11 cellular contexts compared by ENCODE assay signal in genomic region chr22:32136881-32137280, GRCh38. TPM values are rescaled to one million over a fixed set of nuclear protein-coding genes. Genes with fewer than 3 reads are reported as not detected.
DNase-seq lines count a peak whose midpoint lies in the region; ATAC-seq, FAIRE-seq and TF ChIP-seq lines count a peak whose summit lies in the region.
"Not testable (repeated sequence)": the region's sequence is repeated elsewhere in the genome, so short reads cannot be mapped to it uniquely, and the experiment has no call there.
"Had no signal": no experiment of that assay in that cellular context is flagged by ENCODE, and none has a peak within 500 bp of the region (broad histone marks: within the 10 kb centered on the region; RNA-seq: fewer than 3 reads in every experiment).

No MANE protein-coding gene starts in this region.

- H3K9me3 ChIP-seq in CD4-positive, alpha-beta memory T cell (ENCODE audit: control insufficient read depth in 1 of 2, low read length in 2 of 2); Loucy (ENCODE audit: insufficient read depth, low read depth, low read length); T-helper 17 cell (ENCODE audit: control insufficient read depth, low read length, poor library complexity, severe bottlenecking); endodermal cell (ENCODE audit: control insufficient read depth, low read length); HepG2 (ENCODE audit: low read length): not testable (repeated sequence)

- H3K27ac ChIP-seq in CD4-positive, alpha-beta memory T cell (ENCODE audit: low read depth, low read length): peak overlapping the region; percentile 39
- not testable (repeated sequence) for H3K27ac ChIP-seq in endodermal cell (ENCODE audit: low read depth, low read length); HepG2 (ENCODE audit: extremely low read length, insufficient read depth, low read length)

- peaks cover 16 to 52% (median 31%) of the 10 kb centered on the region in 4 donors for H3K4me1 Mint-ChIP-seq in CD4-positive, alpha-beta memory T cell
- H3K4me1 Mint-ChIP-seq in T-helper 17 cell: peaks cover 24% of the 10 kb centered on the region
- H3K4me1 Mint-ChIP-seq in activated CD4-positive, alpha-beta memory T cell treated with anti-CD3 and anti-CD28 coated beads, Interleukin-2, amount 10 ng/mL, durations not matched to agents 7 days and 5 days: peaks cover 49% of the 10 kb centered on the region
- H3K4me1 Mint-ChIP-seq in activated naive CD4-positive, alpha-beta T cell treated with anti-CD3 and anti-CD28 coated beads, Interleukin-2, amount 10 ng/mL, durations not matched to agents 7 days and 5 days: peaks cover 47% of the 10 kb centered on the region
- H3K4me1 Mint-ChIP-seq in endodermal cell: peaks cover 33% of the 10 kb centered on the region
- H3K4me1 Mint-ChIP-seq in stimulated activated memory B cell treated with anti-CD40 and anti-IgM and Interleukin-4, amounts not matched to agents 10 μg/mL and 1 μg/mL and 100 μg/mL, for 72 hours: peaks cover 17% of the 10 kb centered on the region

- DNase-seq in CD4-positive, alpha-beta memory T cell; T-helper 17 cell; activated CD4-positive, alpha-beta memory T cell treated with anti-CD3 and anti-CD28 coated beads, Interleukin-2, amount 10 ng/mL, durations not matched to agents 7 days and 5 days; activated naive CD4-positive, alpha-beta T cell treated with anti-CD3 and anti-CD28 coated beads, Interleukin-2, amount 10 ng/mL, durations not matched to agents 7 days and 5 days; endodermal cell; HepG2 (ENCODE audit: low spot score): not testable (repeated sequence)

- not testable (repeated sequence) for H4K20me1 ChIP-seq in Loucy (ENCODE audit: insufficient read depth, low read length, poor library complexity, severe bottlenecking); HepG2 (ENCODE audit: insufficient read depth, low read length)

- not testable (repeated sequence) for TF ChIP-seq RAD21 in HepG2 (CRISPR knock-in tag; IDR thresholded peaks at IDR 0.05)

- not testable (repeated sequence) for H3K9ac ChIP-seq in Loucy (ENCODE audit: low read depth, low read length, poor library complexity, severe bottlenecking); endodermal cell (ENCODE audit: extremely low read depth, low read length, poor library complexity, severe bottlenecking); HepG2 (ENCODE audit: insufficient read depth, low read depth, low read length)

- FAIRE-seq in HepG2 (lab: Jason Lieb, UNC): not testable (repeated sequence)

- intact Hi-C loops in CD4-positive, alpha-beta memory T cell (cut with micrococcal nuclease); HepG2 (cut with micrococcal nuclease; ENCODE audit: unreplicated experiment): not testable (repeated sequence)

- TF ChIP-seq POLR2A in HepG2 (IDR thresholded peaks at IDR 0.05; ENCODE audit: insufficient read depth in 1 of 2, low read depth in 2 of 2, low read length in 2 of 2): not testable (repeated sequence)

- not testable (repeated sequence) for H3K9me2 ChIP-seq in Loucy (replicated peaks; ENCODE audit: low read depth, low read length)

- H3K9me3 Mint-ChIP-seq in CD4-positive, alpha-beta memory T cell; activated CD4-positive, alpha-beta memory T cell treated with anti-CD3 and anti-CD28 coated beads, Interleukin-2, amount 10 ng/mL, durations not matched to agents 7 days and 5 days; activated naive CD4-positive, alpha-beta T cell treated with anti-CD3 and anti-CD28 coated beads, Interleukin-2, amount 10 ng/mL, durations not matched to agents 7 days and 5 days; stimulated activated memory B cell treated with anti-CD40 and anti-IgM and Interleukin-4, amounts not matched to agents 10 μg/mL and 1 μg/mL and 100 μg/mL, for 72 hours: not testable (repeated sequence)
- peaks cover 10% of the 10 kb centered on the region for H3K9me3 Mint-ChIP-seq in endodermal cell

- ATAC-seq in T-helper 17 cell; stimulated activated memory B cell treated with anti-CD40 and anti-IgM and Interleukin-4, amounts not matched to agents 10 μg/mL and 1 μg/mL and 100 μg/mL, for 72 hours: not testable (repeated sequence)
- ATAC-seq in HepG2: peak; percentile 14

- not testable (repeated sequence) for H3K36me3 Mint-ChIP-seq in CD4-positive, alpha-beta memory T cell; T-helper 17 cell (ENCODE audit: low read depth); activated CD4-positive, alpha-beta memory T cell treated with anti-CD3 and anti-CD28 coated beads, Interleukin-2, amount 10 ng/mL, durations not matched to agents 7 days and 5 days (ENCODE audit: low read depth); activated naive CD4-positive, alpha-beta T cell treated with anti-CD3 and anti-CD28 coated beads, Interleukin-2, amount 10 ng/mL, durations not matched to agents 7 days and 5 days; endodermal cell (ENCODE audit: low read depth); stimulated activated memory B cell treated with anti-CD40 and anti-IgM and Interleukin-4, amounts not matched to agents 10 μg/mL and 1 μg/mL and 100 μg/mL, for 72 hours

- in situ Hi-C loops in HepG2 (cut with HindIII; ENCODE audit: extremely low pct_ligation_motif_present, low pct_unique_long_range_greater_than_20kb): not testable (repeated sequence)

- BruUV-seq in HepG2 (replicated peaks; lab: Mats Ljungman, UMichigan): not testable (repeated sequence)

- POLR2A ChIA-PET in CD4-positive, alpha-beta memory T cell (lab: Charles Lee; ENCODE audit: partially characterized antibody); HepG2 (lab: Yijun Ruan, JAX): not testable (repeated sequence)
- POLR2A ChIA-PET in activated CD4-positive, alpha-beta memory T cell treated with anti-CD3 and anti-CD28 coated beads, Interleukin-2, amount 10 ng/mL, durations not matched to agents 7 days and 5 days (lab: Charles Lee): interaction anchor here (0.8 kb wide), 1 partner anchor 338 kb away, joined by 3 read pairs; the partner anchor contains the start of gene FBXO7

- not testable (repeated sequence) for H3K79me2 ChIP-seq in Loucy (ENCODE audit: insufficient read depth, low read length); HepG2 (ENCODE audit: insufficient read depth, low read length)

- H2AFZ ChIP-seq in Loucy (ENCODE audit: low read length): peak overlapping the region; percentile 92; the same call in 1 of the 2 replicates
- H2AFZ ChIP-seq in HepG2 (ENCODE audit: low read length): not testable (repeated sequence)

- H3K4me1 ChIP-seq in CD4-positive, alpha-beta memory T cell (ENCODE audit: insufficient read depth, low read length): peaks cover 33% of the 10 kb centered on the region
- not testable (repeated sequence) for H3K4me1 ChIP-seq in Loucy (ENCODE audit: insufficient read depth, low read length, poor library complexity, severe bottlenecking); endodermal cell (ENCODE audit: control insufficient read depth, insufficient read depth, low read length); HepG2 (ENCODE audit: insufficient read depth, low read length)

- CTCF ChIA-PET in CD4-positive, alpha-beta memory T cell (lab: Charles Lee; ENCODE audit: partially characterized antibody): interaction anchor here (1.6 kb wide), 1 partner anchor 129 kb away, joined by 4 read pairs; no protein-coding TSS in a partner anchor
- CTCF ChIA-PET in activated CD4-positive, alpha-beta memory T cell treated with anti-CD3 and anti-CD28 coated beads, Interleukin-2, amount 10 ng/mL, durations not matched to agents 7 days and 5 days (lab: Charles Lee): interaction anchor here (0.9 kb wide), 1 partner anchor 167 kb away, joined by 3 read pairs; no protein-coding TSS in a partner anchor
- CTCF ChIA-PET in activated naive CD4-positive, alpha-beta T cell treated with anti-CD3 and anti-CD28 coated beads, Interleukin-2, amount 10 ng/mL, durations not matched to agents 7 days and 5 days (lab: Charles Lee); HepG2 (lab: Yijun Ruan, JAX; ENCODE audit: low intra/inter-chr PET ratio, low total read pairs): not testable (repeated sequence)

- not testable (repeated sequence) for TF ChIP-seq CTCF in Loucy (conservative IDR thresholded peaks at IDR 0.05; ENCODE audit: low read length); endodermal cell (conservative IDR thresholded peaks at IDR 0.05); HepG2 (CRISPR knock-in tag; IDR thresholded peaks at IDR 0.05)

- H3F3A ChIP-seq in Loucy (ENCODE audit: low read depth): not testable (repeated sequence)

- not testable (repeated sequence) for H3K36me3 ChIP-seq in CD4-positive, alpha-beta memory T cell (ENCODE audit: insufficient read depth, low read length); Loucy (ENCODE audit: insufficient read depth, low read length); endodermal cell (ENCODE audit: control insufficient read depth, insufficient read depth, low read length); HepG2 (replicated peaks in 1 of 2; ENCODE audit: control insufficient read depth in 1 of 2, insufficient read depth in 2 of 2, low read length in 2 of 2)

- WGBS in endodermal cell (ENCODE audit: insufficient coverage in 1 of 2, insufficient read length in 1 of 2), 2 experiments: 76 to 94% methylated on average over 4 of the region's 4 CpGs
- 50% methylated on average over 2 of the region's 4 CpGs for WGBS in HepG2 (ENCODE audit: low lambda C conversion rate)

- peak overlapping the region; percentile 81 for H3K4me2 ChIP-seq in Loucy (ENCODE audit: low read depth, low read length, poor library complexity, severe bottlenecking)
- H3K4me2 ChIP-seq in HepG2 (ENCODE audit: low read depth, low read length): not testable (repeated sequence)

- peak overlapping the region in 3 of 8 donors; percentile 89 to 94 (median 93) for H3K4me3 Mint-ChIP-seq in CD4-positive, alpha-beta memory T cell
- peak overlapping the region; percentile 12 for H3K4me3 Mint-ChIP-seq in T-helper 17 cell
- peak overlapping the region; percentile 82 for H3K4me3 Mint-ChIP-seq in activated CD4-positive, alpha-beta memory T cell treated with anti-CD3 and anti-CD28 coated beads, Interleukin-2, amount 10 ng/mL, durations not matched to agents 7 days and 5 days
- peak overlapping the region; percentile 75 for H3K4me3 Mint-ChIP-seq in activated naive CD4-positive, alpha-beta T cell treated with anti-CD3 and anti-CD28 coated beads, Interleukin-2, amount 10 ng/mL, durations not matched to agents 7 days and 5 days
- H3K4me3 Mint-ChIP-seq in endodermal cell; stimulated activated memory B cell treated with anti-CD40 and anti-IgM and Interleukin-4, amounts not matched to agents 10 μg/mL and 1 μg/mL and 100 μg/mL, for 72 hours: not testable (repeated sequence)

- H3K27me3 ChIP-seq in CD4-positive, alpha-beta memory T cell (ENCODE audit: insufficient read depth, low read length); Loucy (ENCODE audit: insufficient read depth, low read length, poor library complexity, severe bottlenecking); endodermal cell (ENCODE audit: control insufficient read depth, insufficient read depth, low read length, poor library complexity, severe bottlenecking); HepG2 (ENCODE audit: control insufficient read depth in 1 of 2, insufficient read depth in 2 of 2, low read length in 2 of 2): not testable (repeated sequence)

- not testable (repeated sequence) for H3K4me3 ChIP-seq in CD4-positive, alpha-beta memory T cell (ENCODE audit: low read length in 2 of 2); Loucy (ENCODE audit: low read length, poor library complexity, severe bottlenecking); HepG2 (replicated peaks in 1 of 3; ENCODE audit: insufficient read depth in 1 of 3, low read depth in 2 of 3, low read length in 3 of 3)
- peak overlapping the region; percentile 34 for H3K4me3 ChIP-seq in endodermal cell (ENCODE audit: low read length)

- not testable (repeated sequence) for TF ChIP-seq EP300 in HepG2 (IDR thresholded peaks at IDR 0.05; ENCODE audit: low read depth in 2 of 2, low read length in 2 of 2); HepG2 (CRISPR knock-in tag; IDR thresholded peaks at IDR 0.05; ENCODE audit: borderline replicate concordance)

- peak overlapping the region in 5 of 7 donors; percentile 15 to 76 (median 42) for H3K27ac Mint-ChIP-seq in CD4-positive, alpha-beta memory T cell
- not testable (repeated sequence) for H3K27ac Mint-ChIP-seq in T-helper 17 cell, endodermal cell
- H3K27ac Mint-ChIP-seq in activated CD4-positive, alpha-beta memory T cell treated with anti-CD3 and anti-CD28 coated beads, Interleukin-2, amount 10 ng/mL, durations not matched to agents 7 days and 5 days: peak overlapping the region; percentile 91
- peak overlapping the region; percentile 90 for H3K27ac Mint-ChIP-seq in activated naive CD4-positive, alpha-beta T cell treated with anti-CD3 and anti-CD28 coated beads, Interleukin-2, amount 10 ng/mL, durations not matched to agents 7 days and 5 days
- peak overlapping the region; percentile 81 for H3K27ac Mint-ChIP-seq in stimulated activated memory B cell treated with anti-CD40 and anti-IgM and Interleukin-4, amounts not matched to agents 10 μg/mL and 1 μg/mL and 100 μg/mL, for 72 hours

- H3K27me3 Mint-ChIP-seq in CD4-positive, alpha-beta memory T cell; T-helper 17 cell; activated CD4-positive, alpha-beta memory T cell treated with anti-CD3 and anti-CD28 coated beads, Interleukin-2, amount 10 ng/mL, durations not matched to agents 7 days and 5 days; endodermal cell (ENCODE audit: insufficient read depth); stimulated activated memory B cell treated with anti-CD40 and anti-IgM and Interleukin-4, amounts not matched to agents 10 μg/mL and 1 μg/mL and 100 μg/mL, for 72 hours: not testable (repeated sequence)
- H3K27me3 Mint-ChIP-seq in activated naive CD4-positive, alpha-beta T cell treated with anti-CD3 and anti-CD28 coated beads, Interleukin-2, amount 10 ng/mL, durations not matched to agents 7 days and 5 days: peaks cover 14% of the 10 kb centered on the region

RNA-seq across cellular contexts. Expression of gene C22orf42, which starts 22.2 kb away (rescaled TPM):
- not detected for total RNA-seq in CD4-positive, alpha-beta memory T cell
- polyA plus RNA-seq in CD4-positive, alpha-beta memory T cell: not detected
- not detected for total RNA-seq in T-helper 17 cell
- not detected for total RNA-seq in activated CD4-positive, alpha-beta memory T cell treated with anti-CD3 and anti-CD28 coated beads, Interleukin-2, amount 10 ng/mL, durations not matched to agents 7 days and 5 days
- under 1 TPM in 1 of 2 donors, not detected in 1; 0.20 TPM for total RNA-seq in endodermal cell
- not detected for polyA plus RNA-seq in endodermal cell (2013, experiment 1 of 2)
- not detected for polyA plus RNA-seq in endodermal cell (2013, experiment 2 of 2)
- not detected in 2 replicates for total RNA-seq in HepG2 (2016; rRNA removed; fragmentation: Illumina TruSeq; extraction: Trizol)
- not detected in 2 replicates for total RNA-seq in HepG2 (2016; cell fraction: cytosol; rRNA removed; fragmentation: Illumina TruSeq; extraction: Trizol; ENCODE audit: low read depth)
- not detected in 2 replicates for total RNA-seq in HepG2 (2016; cell fraction: insoluble cytoplasmic fraction; rRNA removed; fragmentation: Illumina TruSeq; extraction: Trizol)
- total RNA-seq in HepG2 (2016; cell fraction: membrane; rRNA removed; fragmentation: Illumina TruSeq; extraction: Trizol): not detected in 2 replicates
- total RNA-seq in HepG2 (2016; cell fraction: nucleus; rRNA removed; fragmentation: Illumina TruSeq; extraction: Trizol): not detected in 2 replicates
- not detected in 2 replicates for polyA plus RNA-seq in HepG2 (2011; rRNA removed)
- not detected in 2 replicates for polyA plus RNA-seq in HepG2 (2011; cell fraction: cytosol; rRNA removed)
- polyA plus RNA-seq in HepG2 (2011; cell fraction: nucleus; rRNA removed): not detected in 2 replicates
- polyA plus RNA-seq in HepG2 (2012): not detected in 2 replicates
- not detected in 2 replicates for polyA plus RNA-seq in HepG2 (2016; cell fraction: cytosol; fragmentation: Illumina TruSeq; extraction: Trizol; ENCODE audit: low read depth)
- not detected in 2 replicates for polyA plus RNA-seq in HepG2 (2016; cell fraction: insoluble cytoplasmic fraction; fragmentation: Illumina TruSeq; extraction: Trizol; ENCODE audit: low read depth)
- polyA plus RNA-seq in HepG2 (2016; cell fraction: membrane; fragmentation: Illumina TruSeq; extraction: Trizol; ENCODE audit: low read depth): not detected in 2 replicates
- polyA plus RNA-seq in HepG2 (2016; cell fraction: nucleus; fragmentation: Illumina TruSeq; extraction: Trizol; ENCODE audit: insufficient read depth, low read depth): not detected in 2 replicates
- polyA minus RNA-seq in HepG2 (2011; rRNA and poly(A)+ RNA removed; ENCODE audit: low replicate concordance): not detected in 2 replicates
- polyA minus RNA-seq in HepG2 (2011; cell fraction: cytosol; rRNA and poly(A)+ RNA removed): not detected in 2 replicates
- polyA minus RNA-seq in HepG2 (2011; cell fraction: nucleus; rRNA and poly(A)+ RNA removed): not detected in 2 replicates
- total RNA-seq: H7 had no signal
- polyA plus RNA-seq: A549, AG04450 had no signal
